ENCODE assay signal across 21 cellular contexts in genomic region chr9:134869554-134870310, GRCh38. TPM values are rescaled to one million over a fixed set of nuclear protein-coding genes. Genes with fewer than 3 reads are reported as not detected.
DNase-seq lines count a peak whose midpoint lies in the region; ATAC-seq and TF ChIP-seq lines count a peak whose summit lies in the region.
"Had no signal": no experiment of that assay in that cellular context is flagged by ENCODE, and none has a peak within 500 bp of the region (broad histone marks: within the 10 kb centered on the region; RNA-seq: fewer than 3 reads in every experiment).

No MANE protein-coding gene starts in this region.

- H3K4me3 Mint-ChIP-seq in activated T-cell treated with anti-CD3 and anti-CD28 coated beads, Interleukin-2, amount 50 U/mL, for 4 hours: no peak overlapping the region
- H3K4me3 Mint-ChIP-seq: CD8-positive, alpha-beta memory T cell had no signal

- ATAC-seq in GM21723 (IDR thresholded peaks at IDR 0.05; ENCODE audit: unreplicated experiment) (no peak), psoas muscle (no peak)
- no peak for ATAC-seq in activated T-cell treated with anti-CD3 and anti-CD28 coated beads, Interleukin-2, amount 50 U/mL, for 4 hours
- ATAC-seq: A549 had no signal

- H3K4me3 ChIP-seq in DOHH2 (ENCODE audit: low read length) (peak overlapping the region; percentile 9), coronary artery (no peak overlapping the region), osteoblast (ENCODE audit: insufficient read depth, low read length) (no peak overlapping the region), psoas muscle (no peak overlapping the region)
- H3K4me3 ChIP-seq: A549, MG63, PC-9 had no signal

- H3K4me1 Mint-ChIP-seq in activated T-cell treated with anti-CD3 and anti-CD28 coated beads, Interleukin-2, amount 50 U/mL, for 4 hours (ENCODE audit: low read depth): no peaks in the 10 kb centered on the region
- H3K4me1 Mint-ChIP-seq: CD8-positive, alpha-beta memory T cell had no signal

- peak overlapping the region; percentile 75 for H3K27ac ChIP-seq in DOHH2 (ENCODE audit: low read depth, low read length)
- H3K27ac ChIP-seq in coronary artery: no peak overlapping the region
- no peak overlapping the region for H3K27ac ChIP-seq in osteoblast (ENCODE audit: low read depth, low read length)
- H3K27ac ChIP-seq in psoas muscle: no peak overlapping the region
- H3K27ac ChIP-seq: A549, PC-9, RWPE1 had no signal

- H3K9me3 ChIP-seq in DOHH2 (ENCODE audit: control insufficient read depth, insufficient read depth, low read length): no peaks in the 10 kb centered on the region
- H3K9me3 ChIP-seq in osteoblast (ENCODE audit: low read depth, low read length): no peaks in the 10 kb centered on the region
- H3K9me3 ChIP-seq in psoas muscle: no peaks in the 10 kb centered on the region
- H3K9me3 ChIP-seq: A549, MG63 had no signal

- no peak for TF ChIP-seq CTCF in DOHH2 (IDR thresholded peaks at IDR 0.05; ENCODE audit: low read depth, low read length, poor library complexity, severe bottlenecking)
- no peak for TF ChIP-seq CTCF in coronary artery (IDR thresholded peaks at IDR 0.05)
- TF ChIP-seq CTCF in osteoblast (IDR thresholded peaks at IDR 0.05; ENCODE audit: extremely low read depth, low read depth, low read length): no peak
- TF ChIP-seq CTCF in psoas muscle (IDR thresholded peaks at IDR 0.05): no peak

- 68 to 78% (median 76%) methylated on average over 12 to 18 of the region's 18 CpGs for WGBS in psoas muscle, 3 donors

- no peaks in the 10 kb centered on the region for H3F3A ChIP-seq in DOHH2 (ENCODE audit: control insufficient read depth, insufficient read depth)

- no peak overlapping the region for H2AFZ ChIP-seq in osteoblast (ENCODE audit: low read length)
- H2AFZ ChIP-seq: PC-9 had no signal

- H3K79me2 ChIP-seq in DOHH2 (ENCODE audit: control insufficient read depth, low read length) (no peaks in the 10 kb centered on the region), osteoblast (ENCODE audit: insufficient read depth, low read length) (no peaks in the 10 kb centered on the region)

- H3K27me3 ChIP-seq in DOHH2 (ENCODE audit: control insufficient read depth, low read length) (no peaks in the 10 kb centered on the region), osteoblast (ENCODE audit: insufficient read depth, low read length) (peaks cover 8% of the 10 kb centered on the region), psoas muscle (ENCODE audit: insufficient read depth in 3 of 3, low read length in 2 of 3) (peaks cover 0 to 27% (median under 1%) of the 10 kb centered on the region in 3 donors)
- H3K27me3 ChIP-seq: MG63 had no signal

- H3K9me2 ChIP-seq in DOHH2 (replicated peaks; ENCODE audit: control insufficient read depth, low read length): no peaks in the 10 kb centered on the region

- H3K4me1 ChIP-seq in DOHH2 (ENCODE audit: control insufficient read depth, low read length): peaks cover 32% of the 10 kb centered on the region
- H3K4me1 ChIP-seq in osteoblast (ENCODE audit: insufficient read depth, low read length): no peaks in the 10 kb centered on the region
- no peaks in the 10 kb centered on the region for H3K4me1 ChIP-seq in psoas muscle
- H3K4me1 ChIP-seq: A549 had no signal

- H3K4me2 ChIP-seq in DOHH2 (ENCODE audit: low read length): peak overlapping the region; percentile 71
- H3K4me2 ChIP-seq in osteoblast (ENCODE audit: insufficient read depth, low read length): no peak overlapping the region
- H3K4me2 ChIP-seq: A549 had no signal

- H3K27me3 Mint-ChIP-seq in activated T-cell treated with anti-CD3 and anti-CD28 coated beads, Interleukin-2, amount 50 U/mL, for 4 hours (ENCODE audit: low read depth): no peaks in the 10 kb centered on the region
- H3K27me3 Mint-ChIP-seq: CD8-positive, alpha-beta memory T cell had no signal

- no peaks in the 10 kb centered on the region for H4K20me1 ChIP-seq in DOHH2 (ENCODE audit: control insufficient read depth, insufficient read depth, low read depth, low read length)
- H4K20me1 ChIP-seq in osteoblast (ENCODE audit: insufficient read depth, low read length): no peaks in the 10 kb centered on the region

- no peaks in the 10 kb centered on the region for H3K36me3 Mint-ChIP-seq in activated T-cell treated with anti-CD3 and anti-CD28 coated beads, Interleukin-2, amount 50 U/mL, for 4 hours (ENCODE audit: insufficient read depth)
- H3K36me3 Mint-ChIP-seq: CD8-positive, alpha-beta memory T cell had no signal

- peak; percentile 79 for DNase-seq in NCI-H2171 treated with DMSO at 0.1 percent for 48 hours (lab: John Stamatoyannopoulos, UW)
- DNase-seq in coronary artery (ENCODE audit: low spot score): peak; percentile 62
- peak; percentile 56 for DNase-seq in osteoblast (ENCODE audit: insufficient read length, low spot score, missing footprints)
- no peak for DNase-seq in OCI-M1 (lab: John Stamatoyannopoulos, UW)
- no peak for DNase-seq in psoas muscle
- DNase-seq in activated T-cell treated with anti-CD3 and anti-CD28 coated beads, Interleukin-2, amount 50 U/mL, for 4 hours: no peak
- DNase-seq: CD8-positive, alpha-beta memory T cell; HCEC 1CT; Kasumi-1; MG63; NCI-H1092; NCI-H1436 treated with DMSO at 0.1 percent for 48 hours; NCI-H2029; NCI-H510A; NCI-H774; PC-9 had no signal

- H3K36me3 ChIP-seq in DOHH2 (ENCODE audit: control insufficient read depth, low read length) (no peaks in the 10 kb centered on the region), osteoblast (ENCODE audit: insufficient read depth, low read length) (no peaks in the 10 kb centered on the region), psoas muscle (ENCODE audit: insufficient read depth in 1 of 2, low read depth in 1 of 2) (no peaks in the 10 kb centered on the region)
- H3K36me3 ChIP-seq: MG63 had no signal

- no peaks in the 10 kb centered on the region for H3K9me3 Mint-ChIP-seq in activated T-cell treated with anti-CD3 and anti-CD28 coated beads, Interleukin-2, amount 50 U/mL, for 4 hours
- H3K9me3 Mint-ChIP-seq: CD8-positive, alpha-beta memory T cell had no signal

- intact Hi-C loops in psoas muscle (cut with DNase I): no loop called here

RNA-seq across cellular contexts. Expression of gene FCN2, which starts 10.9 kb away (rescaled TPM):
- total RNA-seq in osteoblast: not detected in 2 replicates
- total RNA-seq in psoas muscle: not detected
- under 1 TPM in 1 of 3 donors, not detected in 2; 0.07 TPM for polyA plus RNA-seq in psoas muscle
- not detected for total RNA-seq in activated T-cell treated with anti-CD3 and anti-CD28 coated beads, Interleukin-2, amount 50 U/mL, for 4 hours
- total RNA-seq: CD8-positive, alpha-beta memory T cell; PC-9 had no signal
- polyA plus RNA-seq: A549; BJ; CD8-positive, alpha-beta memory T cell had no signal

RNA-seq across cellular contexts. Expression of gene FCN1, which starts 48.0 kb away (rescaled TPM):
- total RNA-seq in osteoblast (not detected in 2 replicates), psoas muscle (1 to 10 TPM in 3 of 4 donors, under 1 TPM in 1; 0.82 to 3.9 (median 1.6) TPM)
- polyA plus RNA-seq in psoas muscle: under 1 TPM; 0.51 to 0.66 (median 0.60) TPM
- total RNA-seq in activated T-cell treated with anti-CD3 and anti-CD28 coated beads, Interleukin-2, amount 50 U/mL, for 4 hours: not detected
- total RNA-seq: PC-9 had no signal
- polyA plus RNA-seq: A549; BJ; CD8-positive, alpha-beta memory T cell had no signal

Comparison
In these comparisons a context has a peak if more than half of its experiments do, and no peak if none do; other contexts are left out.
1. DNase-seq: peak in NCI-H2171 treated with DMSO at 0.1 percent for 48 hours (single experiment), coronary artery (single experiment) and osteoblast (single experiment); none in OCI-M1 (single experiment), psoas muscle (0 of 2) and activated T-cell treated with anti-CD3 and anti-CD28 coated beads, Interleukin-2, amount 50 U/mL, for 4 hours (single experiment).